1 cellular context compared by ENCODE assay signal in genomic region chr6:21111399-21111725, GRCh38.
TF ChIP-seq lines count a peak whose summit lies in the region.

No MANE protein-coding gene starts in this region.

TF ChIP-seq in HepG2, 621 proteins besides CTCF, POLR2A, EP300 and RAD21 (continued from another document and continues in another):
- TF ChIP-seq ZNF512B (CRISPR knock-in tag; IDR thresholded peaks at IDR 0.05; ENCODE audit: borderline replicate concordance) (no peak), KDM3A (CRISPR knock-in tag; IDR thresholded peaks at IDR 0.05; ENCODE audit: low read depth) (0 out of 2 replicates have a peak, but pooled peaks have one; percentile 68), MXD1 (CRISPR knock-in tag; IDR thresholded peaks at IDR 0.05) (no peak), JUND (CRISPR knock-in tag; IDR thresholded peaks at IDR 0.05) (no peak), STAG1 (CRISPR knock-in tag; IDR thresholded peaks at IDR 0.05) (peak; percentile 24; the same call in 1 of the 2 replicates), TFDP1 (CRISPR knock-in tag; IDR thresholded peaks at IDR 0.05; ENCODE audit: borderline replicate concordance) (no peak), DDIT3 (CRISPR knock-in tag; IDR thresholded peaks at IDR 0.05) (no peak), RBM22 (optimal IDR thresholded peaks at IDR 0.05; ENCODE audit: low read length) (no peak), RCOR2 (CRISPR knock-in tag; IDR thresholded peaks at IDR 0.05) (peak; percentile 46; the same call in 1 of the 2 replicates), HDAC1 (CRISPR knock-in tag; IDR thresholded peaks at IDR 0.05) (peak; percentile 55; the same call in 1 of the 2 replicates), SAP130 (CRISPR knock-in tag; IDR thresholded peaks at IDR 0.05; ENCODE audit: low read depth) (peak; percentile 52), MED1 (CRISPR knock-in tag; IDR thresholded peaks at IDR 0.05) (0 out of 2 replicates have a peak, but pooled peaks have one; percentile 38), ZSCAN31 (CRISPR knock-in tag; IDR thresholded peaks at IDR 0.05; ENCODE audit: low read depth) (no peak), IRF2 (CRISPR knock-in tag; IDR thresholded peaks at IDR 0.05) (peak; percentile 77), NFIC (IDR thresholded peaks at IDR 0.05; ENCODE audit: low read length) (peak; percentile 87), ZMYM4 (CRISPR knock-in tag; IDR thresholded peaks at IDR 0.05) (peak; percentile 91), HNF1A (IDR thresholded peaks at IDR 0.05; ENCODE audit: low read depth) (peak; percentile 56; the same call in 1 of the 2 replicates), HNF1A (CRISPR knock-in tag; IDR thresholded peaks at IDR 0.05; ENCODE audit: borderline replicate concordance) (peak; percentile 57; the same call in 1 of the 2 replicates), ZBTB37 (CRISPR knock-in tag; IDR thresholded peaks at IDR 0.05) (no peak), ZNF350 (CRISPR knock-in tag; IDR thresholded peaks at IDR 0.05; ENCODE audit: borderline replicate concordance, low read depth) (no peak), BCL6 (CRISPR knock-in tag; IDR thresholded peaks at IDR 0.05) (peak; percentile 87), ZNF615 (CRISPR knock-in tag; IDR thresholded peaks at IDR 0.05; ENCODE audit: borderline replicate concordance) (no peak), ZNF180 (CRISPR knock-in tag; IDR thresholded peaks at IDR 0.05; ENCODE audit: borderline replicate concordance, low read depth) (no peak), ZBTB42 (CRISPR knock-in tag; IDR thresholded peaks at IDR 0.05) (no peak), POLR2G (IDR thresholded peaks at IDR 0.05; ENCODE audit: low read depth, low read length) (no peak), ZNF609 (CRISPR knock-in tag; IDR thresholded peaks at IDR 0.05; ENCODE audit: borderline replicate concordance) (peak; percentile 75; the same call in 1 of the 2 replicates), GABPA (IDR thresholded peaks at IDR 0.05; ENCODE audit: low read depth, low read length) (no peak), GABPA (CRISPR knock-in tag; IDR thresholded peaks at IDR 0.05; ENCODE audit: low read depth) (peak; percentile 23; the same call in 1 of the 2 replicates), ZNF337 (CRISPR knock-in tag; IDR thresholded peaks at IDR 0.05; ENCODE audit: borderline replicate concordance, low read depth) (no peak), TOPORS (CRISPR knock-in tag; IDR thresholded peaks at IDR 0.05) (no peak), NCOA2 (CRISPR knock-in tag; IDR thresholded peaks at IDR 0.05) (peak; percentile 92), CHCHD3 (CRISPR knock-in tag; IDR thresholded peaks at IDR 0.05) (no peak), CREB1 (IDR thresholded peaks at IDR 0.05) (no peak), CREB1 (CRISPR knock-in tag; IDR thresholded peaks at IDR 0.05) (peak; percentile 61; the same call in 1 of the 2 replicates), ZNF790 (CRISPR knock-in tag; IDR thresholded peaks at IDR 0.05; ENCODE audit: borderline replicate concordance) (no peak), SRY (CRISPR knock-in tag; IDR thresholded peaks at IDR 0.05) (no peak), THAP11 (CRISPR knock-in tag; IDR thresholded peaks at IDR 0.05) (peak; percentile 37; the same call in 1 of the 2 replicates), SSRP1 (CRISPR knock-in tag; IDR thresholded peaks at IDR 0.05) (0 out of 2 replicates have a peak, but pooled peaks have one; percentile 29), MIER3 (CRISPR knock-in tag; IDR thresholded peaks at IDR 0.05; ENCODE audit: borderline replicate concordance) (peak; percentile 71; the same call in 1 of the 2 replicates), THYN1 (CRISPR knock-in tag; IDR thresholded peaks at IDR 0.05; ENCODE audit: borderline replicate concordance, low read depth) (no peak), SKI (IDR thresholded peaks at IDR 0.05; ENCODE audit: partially characterized antibody) (peak; percentile 44), FOXA3 (CRISPR knock-in tag; IDR thresholded peaks at IDR 0.05) (peak; percentile 91), ETV5 (CRISPR knock-in tag; IDR thresholded peaks at IDR 0.05; ENCODE audit: borderline replicate concordance) (peak; percentile 60), ZFP82 (CRISPR knock-in tag; IDR thresholded peaks at IDR 0.05; ENCODE audit: borderline replicate concordance) (no peak), SOX6 (IDR thresholded peaks at IDR 0.05) (no peak), SOX6 (CRISPR knock-in tag; IDR thresholded peaks at IDR 0.05) (peak; percentile 99), ZNF552 (CRISPR knock-in tag; IDR thresholded peaks at IDR 0.05; ENCODE audit: borderline replicate concordance) (no peak), KAT8 (CRISPR knock-in tag; IDR thresholded peaks at IDR 0.05) (peak; percentile 75), ATF4 (CRISPR knock-in tag; IDR thresholded peaks at IDR 0.05) (peak in 1 of 2 experiments; percentile 76; a peak in 2 of 4 replicates), GTF3A (CRISPR knock-in tag; conservative IDR thresholded peaks at IDR 0.05) (no peak), PRMT3 (CRISPR knock-in tag; IDR thresholded peaks at IDR 0.05; ENCODE audit: borderline replicate concordance, low read depth) (no peak), AHR (CRISPR knock-in tag; IDR thresholded peaks at IDR 0.05) (no peak), KAT7 (CRISPR knock-in tag; IDR thresholded peaks at IDR 0.05; ENCODE audit: borderline replicate concordance) (0 out of 2 replicates have a peak, but pooled peaks have one; percentile 33), KLF16 (CRISPR knock-in tag; IDR thresholded peaks at IDR 0.05) (peak in 1 of 2 experiments; percentile 73; a peak in 1 of 4 replicates), MXI1 (IDR thresholded peaks at IDR 0.05; ENCODE audit: borderline replicate concordance, low read depth, low read length) (no peak), GABPB1 (CRISPR knock-in tag; IDR thresholded peaks at IDR 0.05) (peak; percentile 18; the same call in 1 of the 2 replicates)
